ENCODE assay signal across 34 cellular contexts in the genomic region with DNA sequence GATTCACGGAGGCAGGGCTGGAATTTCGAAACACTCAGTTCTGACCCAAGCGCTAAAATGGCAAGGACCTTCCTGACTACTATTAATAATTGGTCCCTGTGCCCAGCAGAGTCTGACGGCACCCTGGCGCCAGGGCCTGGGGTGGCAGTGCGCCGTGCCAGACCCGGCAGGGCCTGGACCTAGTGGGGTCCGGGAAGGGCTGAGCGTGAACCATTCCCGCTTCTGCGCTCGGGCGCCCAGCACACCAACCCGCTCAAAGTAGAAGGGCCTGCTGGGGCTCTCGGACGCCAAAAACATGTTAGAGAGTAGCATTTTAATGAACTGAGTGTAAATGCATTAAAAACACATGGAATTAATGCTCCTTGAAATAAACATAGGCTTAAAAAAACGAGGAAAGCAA.
"Had no signal": no experiment of that assay in that cellular context is flagged by ENCODE, and none has a peak within 500 bp of the region (broad histone marks: within the 10 kb centered on the region; RNA-seq: fewer than 3 reads in every experiment).

No MANE protein-coding gene starts in this region.

- DNase-seq: Karpas-422, Kasumi-1, MG63, MM.1S, MV-4-11, NCI-H1048, NCI-H1092, NCI-H1092 treated with DMSO at 0.1 percent for 48 hours, NCI-H1105, NCI-H1105 treated with DMSO at 0.1 percent for 48 hours, NCI-H1417 treated with DMSO at 0.1 percent for 48 hours, NCI-H1436, NCI-H1436 treated with DMSO at 0.1 percent for 48 hours, NCI-H146, NCI-H1694, NCI-H1694 treated with DMSO at 0.1 percent for 48 hours, NCI-H187, NCI-H187 treated with DMSO at 0.1 percent for 48 hours, NCI-H1930, NCI-H2029, NCI-H2029 treated with DMSO at 0.1 percent for 48 hours, NCI-H2081, NCI-H2081 treated with DMSO at 0.1 percent for 48 hours, NCI-H2107, NCI-H2171, NCI-H2171 treated with DMSO at 0.1 percent for 48 hours, NCI-H2227 treated with DMSO at 0.1 percent for 48 hours, NCI-H226, NCI-H345, NCI-H446, NCI-H446 treated with DMSO at 0.1 percent for 48 hours, NCI-H510A, NCI-H510A treated with DMSO at 0.1 percent for 48 hours, NCI-H524 had no signal

- H3K4me3 ChIP-seq: MG63 had no signal

- H3K36me3 ChIP-seq: MG63 had no signal

- H3K27me3 ChIP-seq: MG63 had no signal
